ENCODE assay signal across 9 cellular contexts in the genomic region with DNA sequence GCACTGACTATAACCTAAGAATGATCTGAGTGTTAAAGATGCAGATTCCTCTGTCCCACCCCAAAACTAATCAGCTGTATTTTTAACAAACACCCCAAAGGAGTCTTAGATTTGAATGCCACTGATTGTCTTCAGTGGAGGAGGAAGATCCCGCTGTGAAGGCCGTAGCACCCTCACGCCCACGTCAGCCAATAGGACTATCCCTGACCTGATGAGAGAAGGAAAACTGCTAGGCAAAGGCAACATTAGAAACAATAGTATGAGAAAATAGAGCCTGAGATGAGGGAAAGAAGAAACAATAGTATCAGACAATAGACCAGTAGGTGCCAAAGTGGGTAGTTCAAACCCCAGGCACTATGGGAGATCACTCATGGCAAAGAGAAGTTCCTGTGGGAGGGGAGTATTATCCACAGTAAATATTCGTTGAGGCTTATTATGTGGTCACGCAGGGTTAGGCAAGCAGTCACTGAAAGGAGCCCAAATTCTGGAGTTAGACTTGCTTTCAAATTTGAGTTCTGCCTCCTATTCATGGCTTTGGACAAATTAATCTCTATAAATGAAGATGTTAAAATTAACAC. TPM values are rescaled to one million over a fixed set of nuclear protein-coding genes. Genes with fewer than 3 reads are reported as not detected.
DNase-seq lines count a peak whose midpoint lies in the region; ATAC-seq and TF ChIP-seq lines count a peak whose summit lies in the region.
"Had no signal": no experiment of that assay in that cellular context is flagged by ENCODE, and none has a peak within 500 bp of the region (broad histone marks: within the 10 kb centered on the region; RNA-seq: fewer than 3 reads in every experiment).

No MANE protein-coding gene starts in this region.

- H3K4me3 ChIP-seq in H7 (ENCODE audit: insufficient read depth, low read depth, low read length) (no peak overlapping the region; the same call in 1 of the 2 replicates), SK-N-MC (peak overlapping the region; percentile 96), esophagus squamous epithelium (peak overlapping the region in 3 of 4 donors; percentile 67 to 91 (median 69)), skeletal muscle cell (ENCODE audit: low read depth, low read length) (peak overlapping the region; percentile 80)

- H3K27ac ChIP-seq in SK-N-MC, result peak overlapping the region; percentile 62
- peak overlapping the region; percentile 98 to 100 (median 100) for H3K27ac ChIP-seq in esophagus squamous epithelium

- intact Hi-C loops in esophagus squamous epithelium (cut with DNase I), result loop anchor here (5.0 to 10.0 kb wide), 2 partner anchors 52 to 345 kb away; a partner anchor contains a TSS

- 46 to 48% methylated on average over 6 of the region's 6 CpGs for WGBS in esophagus squamous epithelium, 2 donors

- peaks cover 6% of the 10 kb centered on the region for H3K36me3 ChIP-seq in H7 (replicated peaks; ENCODE audit: control insufficient read depth, insufficient read depth, low read length)
- peaks cover 17% of the 10 kb centered on the region for H3K36me3 ChIP-seq in SK-N-MC (ENCODE audit: insufficient read depth, low read length)
- no peaks in the 10 kb centered on the region for H3K36me3 ChIP-seq in esophagus squamous epithelium

- H3K9ac ChIP-seq in SK-N-MC (ENCODE audit: insufficient read length), result no peak overlapping the region

- DNase-seq in H7 (peak; percentile 61), SK-N-MC (ENCODE audit: low read depth, low spot score) (no peak), esophagus squamous epithelium (lab: John Stamatoyannopoulos, UW) (no peak), skeletal muscle cell (ENCODE audit: low read depth) (no peak), DMS153 treated with DMSO at 0.1 percent for 48 hours (lab: John Stamatoyannopoulos, UW; ENCODE audit: unreplicated experiment) (no peak)
- DNase-seq in stimulated activated CD4-positive, alpha-beta T cell treated with anti-CD3 and anti-CD28 coated beads, Interleukin-1b, Interleukin-23, amount 100 ng/mL, for 48 hours, result no peak

- peaks cover 26 to 54% (median 31%) of the 10 kb centered on the region in 3 donors for H3K4me1 ChIP-seq in esophagus squamous epithelium

- TF ChIP-seq CTCF in esophagus squamous epithelium (IDR thresholded peaks at IDR 0.05), result no peak

- ATAC-seq in GM18517 (IDR thresholded peaks at IDR 0.05; ENCODE audit: unreplicated experiment), result no peak
- ATAC-seq in HG03460 (IDR thresholded peaks at IDR 0.05; ENCODE audit: unreplicated experiment), result no peak
- ATAC-seq: mucosa of descending colon had no signal

- no peaks in the 10 kb centered on the region for H3K9me3 ChIP-seq in SK-N-MC (ENCODE audit: low read depth, low read length)
- no peaks in the 10 kb centered on the region for H3K9me3 ChIP-seq in esophagus squamous epithelium
- H3K9me3 ChIP-seq: mucosa of descending colon had no signal

- no peaks in the 10 kb centered on the region for H3K27me3 ChIP-seq in H7 (ENCODE audit: control insufficient read depth, insufficient read depth, low read length)
- H3K27me3 ChIP-seq in esophagus squamous epithelium, result no peaks in the 10 kb centered on the region

- no peak for TF ChIP-seq POLR2A in esophagus squamous epithelium (IDR thresholded peaks at IDR 0.05)

RNA-seq across cellular contexts. Expression of a gene that starts 2.8 kb away (rescaled TPM):
- total RNA-seq in H7 (2014; rRNA removed; shearing (Covaris generic)), result 52.6 and 63.2 TPM in 2 replicates
- total RNA-seq in esophagus squamous epithelium, result 100 to 1,000 TPM in 3 of 4 donors, 10 to 100 TPM in 1; 96.8 to 205 (median 177) TPM
